In genomic region chr21:35020446-35020845, GRCh38 we compare ENCODE assay signal across 12 cellular contexts. TPM values are rescaled to one million over a fixed set of nuclear protein-coding genes. Genes with fewer than 3 reads are reported as not detected.
A peak's percentile ranks its signal among the peaks of the same experiment; 100 is the strongest.
DNase-seq lines count a peak whose midpoint lies in the region; ATAC-seq, FAIRE-seq and TF ChIP-seq lines count a peak whose summit lies in the region.
"Had no signal": no experiment of that assay in that cellular context is flagged by ENCODE, and none has a peak within 500 bp of the region (broad histone marks: within the 10 kb centered on the region; RNA-seq: fewer than 3 reads in every experiment).

No MANE protein-coding gene starts in this region.

- peaks cover 70% of the 10 kb centered on the region for H3K36me3 Mint-ChIP-seq in CD4-positive, alpha-beta T cell (ENCODE audit: low read depth)
- peaks cover 41% of the 10 kb centered on the region for H3K36me3 Mint-ChIP-seq in activated CD4-positive, alpha-beta T cell treated with anti-CD3 and anti-CD28 coated beads, Interleukin-2, amount 10 ng/mL, durations not matched to agents 24 days and 14 days (ENCODE audit: low read depth)
- H3K36me3 Mint-ChIP-seq: mesothelial cell of epicardium had no signal

- no peak for TF ChIP-seq CTCF in CD4-positive, alpha-beta T cell (IDR thresholded peaks at IDR 0.05)

- H3K4me3 Mint-ChIP-seq in CD4-positive, alpha-beta T cell: peak overlapping the region; percentile 42
- peak overlapping the region; percentile 47 for H3K4me3 Mint-ChIP-seq in activated CD4-positive, alpha-beta T cell treated with anti-CD3 and anti-CD28 coated beads, Interleukin-2, amount 10 ng/mL, durations not matched to agents 24 days and 14 days
- H3K4me3 Mint-ChIP-seq: mesothelial cell of epicardium had no signal

- peaks cover 92% of the 10 kb centered on the region for H3K4me1 Mint-ChIP-seq in CD4-positive, alpha-beta T cell (ENCODE audit: low read depth)
- H3K4me1 Mint-ChIP-seq in activated CD4-positive, alpha-beta T cell treated with anti-CD3 and anti-CD28 coated beads, Interleukin-2, amount 10 ng/mL, durations not matched to agents 24 days and 14 days: peaks cover 71% of the 10 kb centered on the region

- peak; percentile 32 for ATAC-seq in CD4-positive, alpha-beta T cell (ENCODE audit: poor library complexity)
- no peak for ATAC-seq in HG02678 (IDR thresholded peaks at IDR 0.05; ENCODE audit: unreplicated experiment)

- peak in 1 of 10 experiments; percentile 37 for DNase-seq in CD4-positive, alpha-beta T cell
- DNase-seq in GM18507 (ENCODE audit: extremely low spot score, insufficient read length, low read depth) (no peak), kidney tubule cell (ENCODE audit: low spot score) (peak; percentile 23), islet precursor cell (no peak), NAMALWA (ENCODE audit: low spot score) (no peak), MV-4-11 (lab: John Stamatoyannopoulos, UW) (no peak)
- DNase-seq in activated CD4-positive, alpha-beta T cell treated with anti-CD3 and anti-CD28 coated beads, Interleukin-2, amount 10 ng/mL, durations not matched to agents 24 days and 14 days: no peak
- DNase-seq: NCI-H146, trophoblast cell had no signal

- intact Hi-C loops in CD4-positive, alpha-beta T cell (cut with DNase I, micrococcal nuclease): no loop called here
- intact Hi-C loops in activated CD4-positive, alpha-beta T cell treated with anti-CD3 and anti-CD28 coated beads, Interleukin-2, amount 10 ng/mL, durations not matched to agents 24 days and 14 days (cut with micrococcal nuclease): no loop called here

- no peaks in the 10 kb centered on the region for H3K27me3 Mint-ChIP-seq in CD4-positive, alpha-beta T cell
- no peaks in the 10 kb centered on the region for H3K27me3 Mint-ChIP-seq in activated CD4-positive, alpha-beta T cell treated with anti-CD3 and anti-CD28 coated beads, Interleukin-2, amount 10 ng/mL, durations not matched to agents 24 days and 14 days

- CTCF ChIA-PET in CD4-positive, alpha-beta T cell (lab: Charles Lee): interaction anchor here (0.5 to 1.2 kb wide), 2 partner anchors 130 to 991 kb away, joined by 4 read pairs; no protein-coding TSS in a partner anchor

- no peaks in the 10 kb centered on the region for H3K9me3 ChIP-seq in CD4-positive, alpha-beta T cell (ENCODE audit: control insufficient read depth, low read length)

- POLR2A ChIA-PET in CD4-positive, alpha-beta T cell (lab: Charles Lee): interaction anchor here (1.0 to 9.5 kb wide), 7 partner anchors 17 to 130 kb away, joined by 3 to 227 read pairs (median 5); partner anchors contain the start of gene RUNX1

- H3K27ac ChIP-seq in CD4-positive, alpha-beta T cell (ENCODE audit: low read depth, low read length): no peak overlapping the region

- peak; percentile 12 for FAIRE-seq in GM18507 (lab: Jason Lieb, UNC)
- FAIRE-seq: H54 had no signal

- H3K27me3 ChIP-seq in CD4-positive, alpha-beta T cell (ENCODE audit: control insufficient read depth, insufficient read depth, low read length): no peaks in the 10 kb centered on the region

- no peaks in the 10 kb centered on the region for H3K9me3 Mint-ChIP-seq in CD4-positive, alpha-beta T cell
- peaks cover 3% of the 10 kb centered on the region for H3K9me3 Mint-ChIP-seq in activated CD4-positive, alpha-beta T cell treated with anti-CD3 and anti-CD28 coated beads, Interleukin-2, amount 10 ng/mL, durations not matched to agents 24 days and 14 days
- H3K9me3 Mint-ChIP-seq: mesothelial cell of epicardium had no signal

- peak overlapping the region; percentile 87 for H3K27ac Mint-ChIP-seq in CD4-positive, alpha-beta T cell
- H3K27ac Mint-ChIP-seq in activated CD4-positive, alpha-beta T cell treated with anti-CD3 and anti-CD28 coated beads, Interleukin-2, amount 10 ng/mL, durations not matched to agents 24 days and 14 days: peak overlapping the region; percentile 78
- H3K27ac Mint-ChIP-seq: mesothelial cell of epicardium had no signal

RNA-seq across cellular contexts. Expression of gene RUNX1, which starts 28.7 kb away (rescaled TPM):
- total RNA-seq in CD4-positive, alpha-beta T cell: 10 to 100 TPM; 71.7 to 74.3 TPM
- total RNA-seq in activated CD4-positive, alpha-beta T cell treated with anti-CD3 and anti-CD28 coated beads, Interleukin-2, amount 10 ng/mL, durations not matched to agents 24 days and 14 days: 100 and 101 TPM in 2 replicates
